Comparison of ENCODE assay signal across 7 cellular contexts in the genomic region with DNA sequence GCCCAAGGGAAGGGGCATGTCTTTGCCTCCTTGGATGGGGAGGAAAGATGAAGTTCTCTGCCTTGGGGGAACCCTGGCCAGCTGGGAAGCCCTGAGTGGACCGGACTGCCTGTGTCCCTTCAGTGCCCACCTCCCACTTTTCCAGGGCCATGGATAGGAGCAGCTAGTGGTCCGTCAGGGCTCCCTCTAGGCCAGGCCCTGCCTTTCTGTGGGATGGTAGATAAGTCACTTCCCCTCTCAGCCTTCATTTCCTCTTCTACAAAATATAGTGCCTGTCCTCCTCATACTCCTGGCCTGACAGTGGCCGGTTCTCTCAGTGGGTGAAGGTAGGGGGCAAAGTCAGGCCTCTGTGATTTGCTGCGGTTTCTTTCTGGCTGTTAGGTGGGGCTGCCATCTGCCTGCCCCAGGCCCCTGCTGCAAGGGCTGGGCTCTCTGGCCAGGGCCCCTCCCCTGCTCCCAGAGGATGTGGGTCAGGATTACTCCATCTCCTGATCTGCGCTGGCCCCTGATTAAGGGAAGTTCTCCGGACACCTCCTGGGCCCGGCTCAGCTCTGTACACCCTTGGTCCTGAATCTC. TPM values are rescaled to one million over a fixed set of nuclear protein-coding genes. Genes with fewer than 3 reads are reported as not detected.
A peak's percentile ranks its signal among the peaks of the same experiment; 100 is the strongest.
DNase-seq lines count a peak whose midpoint lies in the region; ATAC-seq lines count a peak whose summit lies in the region.

No MANE protein-coding gene starts in this region.

- no peaks in the 10 kb centered on the region for H3K9me3 ChIP-seq in GM23248 (ENCODE audit: low read depth)

- H3K9me3 Mint-ChIP-seq in effector memory CD8-positive, alpha-beta T cell = no peaks in the 10 kb centered on the region

- H3K79me2 ChIP-seq in GM23248 (ENCODE audit: insufficient read depth) = peaks cover 63% of the 10 kb centered on the region

- H3K27me3 ChIP-seq in GM23248 (replicated peaks; ENCODE audit: insufficient read depth) = no peaks in the 10 kb centered on the region

- H3K27me3 Mint-ChIP-seq in effector memory CD8-positive, alpha-beta T cell = no peaks in the 10 kb centered on the region

- no peaks in the 10 kb centered on the region for H3K36me3 ChIP-seq in GM23248 (ENCODE audit: low read depth)

- peak overlapping the region; percentile 62 for H2AFZ ChIP-seq in GM23248

- peak overlapping the region; percentile 88 for H3K4me3 ChIP-seq in GM23248

- H3K4me2 ChIP-seq in GM23248 (ENCODE audit: unreplicated experiment) = peak overlapping the region; percentile 94

- no peak for ATAC-seq in effector memory CD8-positive, alpha-beta T cell (replicated peaks)
- no peak for ATAC-seq in HG02884 (IDR thresholded peaks at IDR 0.05; ENCODE audit: unreplicated experiment)

- H3K4me1 Mint-ChIP-seq in effector memory CD8-positive, alpha-beta T cell (ENCODE audit: low read depth in 2 of 2) = peaks cover 63 to 75% of the 10 kb centered on the region in 2 donors

- 2 to 3% methylated on average over 7 of the region's 7 CpGs for WGBS in GM23248 (ENCODE audit: low coverage in 1 of 2, low lambda C conversion rate in 2 of 2, missing lambda C conversion rate in 2 of 2), 2 experiments

- H4K20me1 ChIP-seq in GM23248 (ENCODE audit: insufficient read depth) = no peaks in the 10 kb centered on the region

- peaks cover 30% of the 10 kb centered on the region for H3K4me1 ChIP-seq in GM23248 (ENCODE audit: insufficient read depth)

- peak overlapping the region; percentile 78 to 86 for H3K4me3 Mint-ChIP-seq in effector memory CD8-positive, alpha-beta T cell

- no peaks in the 10 kb centered on the region for H3K9me2 ChIP-seq in GM23248 (ENCODE audit: insufficient read depth)

- H3K27ac ChIP-seq in GM23248 = peak overlapping the region; percentile 56

- peaks cover 9% of the 10 kb centered on the region; the same call in 1 of the 2 replicates for H3F3A ChIP-seq in GM23248 (ENCODE audit: insufficient read depth)

- peaks cover 16% of the 10 kb centered on the region for H3K36me3 Mint-ChIP-seq in effector memory CD8-positive, alpha-beta T cell (ENCODE audit: insufficient read depth)

- peak; percentile 81 for DNase-seq in GM23248
- peak; percentile 85 for DNase-seq in SIG-M5 treated with dmso at 0.1 percent for 504 hours (lab: John Stamatoyannopoulos, UW; ENCODE audit: unreplicated experiment)
- DNase-seq in effector memory CD8-positive, alpha-beta T cell = no peak
- DNase-seq in myocyte (ENCODE audit: low read depth) = peak; percentile 56
- no peak for DNase-seq in activated effector memory CD4-positive, alpha-beta T cell treated with Interleukin-2 at 50 U/mL for 16 hours
- no peak for DNase-seq in T-helper 9 cell

- in situ Hi-C loops in GM23248 (cut with MboI) = no loop called here

- peak overlapping the region; percentile 87 to 92 for H3K27ac Mint-ChIP-seq in effector memory CD8-positive, alpha-beta T cell

- H3K9ac ChIP-seq in GM23248 = peak overlapping the region; percentile 86

RNA-seq across cellular contexts. Expression of a gene that starts 1.4 kb away (rescaled TPM):
- 27.2 and 35.3 TPM in 2 replicates for total RNA-seq in GM23248 (2014; rRNA removed; shearing (Covaris generic))
- polyA plus RNA-seq in GM23248 (2016; fragmentation: Nextera tagmentation; extraction: Ambion mirVana) = 30.7 and 32.3 TPM in 2 replicates
- total RNA-seq in myocyte = 21.6 and 23.9 TPM in 2 replicates
- polyA plus RNA-seq in myocyte (2012) = 28.5 TPM

RNA-seq across cellular contexts. Expression of a gene that starts 17.6 kb away (rescaled TPM):
- total RNA-seq in GM23248 (2014; rRNA removed; shearing (Covaris generic)) = 9.7 and 11.3 TPM in 2 replicates
- 7.0 and 8.1 TPM in 2 replicates for polyA plus RNA-seq in GM23248 (2016; fragmentation: Nextera tagmentation; extraction: Ambion mirVana)
- total RNA-seq in myocyte = 8.9 and 13.5 TPM in 2 replicates
- polyA plus RNA-seq in myocyte (2012) = 7.4 TPM

Comparison
In these comparisons a context has a peak if more than half of its experiments do, and no peak if none do; other contexts are left out.
1. DNase-seq: peak in GM23248 (single experiment), SIG-M5 treated with dmso at 0.1 percent for 504 hours (single experiment) and myocyte (single experiment); none in effector memory CD8-positive, alpha-beta T cell (0 of 3), activated effector memory CD4-positive, alpha-beta T cell treated with Interleukin-2 at 50 U/mL for 16 hours (single experiment) and T-helper 9 cell (single experiment).